7 cellular contexts compared by ENCODE assay signal in the genomic region with DNA sequence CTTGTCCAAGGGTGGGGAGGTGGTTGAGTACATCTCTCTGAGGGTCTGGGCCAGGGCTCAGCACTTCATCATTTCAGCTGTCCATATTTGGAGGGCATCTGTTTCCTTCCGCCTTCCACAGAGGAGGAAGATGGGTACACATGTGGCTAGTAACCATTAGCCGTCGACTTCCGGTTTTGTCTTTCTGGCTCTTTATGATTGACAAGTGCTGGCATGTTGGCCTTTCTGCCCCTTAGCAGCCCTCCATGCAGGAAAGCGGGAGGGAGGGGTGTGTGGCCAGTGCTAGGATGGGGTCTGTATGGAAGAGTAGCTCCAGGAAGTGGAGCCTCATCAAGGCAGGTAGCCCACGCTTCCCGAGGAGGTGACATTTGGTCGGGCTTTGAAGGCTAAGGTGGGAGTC.
A peak's percentile ranks its signal among the peaks of the same experiment; 100 is the strongest.
DNase-seq lines count a peak whose midpoint lies in the region; ATAC-seq, FAIRE-seq and TF ChIP-seq lines count a peak whose summit lies in the region.

No MANE protein-coding gene starts in this region.

- TF ChIP-seq CTCF in adrenal gland (IDR thresholded peaks at IDR 0.05) = no peak
- TF ChIP-seq CTCF in pancreas (IDR thresholded peaks at IDR 0.05) = no peak

- H3K27me3 ChIP-seq in adrenal gland (no peaks in the 10 kb centered on the region), pancreas (no peaks in the 10 kb centered on the region)

- FAIRE-seq in pancreas (lab: Jason Lieb, UNC) = no peak

- H3K27ac ChIP-seq in adrenal gland (peak overlapping the region in 3 of 5 donors; percentile 66 to 86 (median 85)), pancreas (peak overlapping the region in 3 of 4 donors; percentile 41 to 72 (median 47))

- no peak for TF ChIP-seq POLR2A in adrenal gland (IDR thresholded peaks at IDR 0.05)

- 38 to 53% (median 45%) methylated on average over 7 to 8 of the region's 8 CpGs for WGBS in adrenal gland, 4 donors
- 60 to 64% methylated on average over 8 of the region's 8 CpGs for WGBS in pancreas, 2 donors

- DNase-seq in NAMALWA (ENCODE audit: low spot score) (peak; percentile 67), adrenal gland (no peak), pancreas (no peak), DMS114 treated with DMSO at 0.1 percent for 48 hours (lab: John Stamatoyannopoulos, UW; ENCODE audit: unreplicated experiment) (no peak)

- no peak overlapping the region for H3K4me3 ChIP-seq in adrenal gland
- H3K4me3 ChIP-seq in pancreas = no peak overlapping the region

- ATAC-seq in GM18909 (IDR thresholded peaks at IDR 0.05; ENCODE audit: poor library complexity, unreplicated experiment) = peak; percentile 35
- no peak for ATAC-seq in pancreas
- no peak for ATAC-seq in GM19467 (IDR thresholded peaks at IDR 0.05; ENCODE audit: unreplicated experiment)
- ATAC-seq in GM21825 (IDR thresholded peaks at IDR 0.05; ENCODE audit: unreplicated experiment) = no peak

- intact Hi-C loops in adrenal gland (cut with DNase I) = no loop called here
- intact Hi-C loops in pancreas (cut with DNase I) = no loop called here

- H3K36me3 ChIP-seq in adrenal gland (replicated peaks in 1 of 2) (no peaks in the 10 kb centered on the region), pancreas (no peaks in the 10 kb centered on the region)

- no peaks in the 10 kb centered on the region for H3K9me3 ChIP-seq in adrenal gland (replicated peaks in 1 of 3)
- H3K9me3 ChIP-seq in pancreas = no peaks in the 10 kb centered on the region

- peaks cover 21 to 41% of the 10 kb centered on the region in 2 donors for H3K4me1 ChIP-seq in adrenal gland (replicated peaks in 1 of 2)
- peaks cover 0 to 11% (median 6%) of the 10 kb centered on the region in 3 donors for H3K4me1 ChIP-seq in pancreas
